Comparison of ENCODE assay signal across 26 cellular contexts in genomic region chr3:17443142-17443541, GRCh38.
"Had no signal": no experiment of that assay in that cellular context is flagged by ENCODE, and none has a peak within 500 bp of the region (broad histone marks: within the 10 kb centered on the region; RNA-seq: fewer than 3 reads in every experiment).

No MANE protein-coding gene starts in this region.

- H3K4me3 ChIP-seq: pancreas, psoas muscle, right lobe of liver, sigmoid colon, stomach, thoracic aorta, thyroid gland, tibial nerve, upper lobe of left lung, vagina had no signal

- H3K4me1 Mint-ChIP-seq: nephron, neural crest cell had no signal

- FAIRE-seq: urothelium cell line had no signal

- H3K27ac ChIP-seq: neutrophil, pancreas, psoas muscle, right lobe of liver, sigmoid colon, stomach, thoracic aorta, thyroid gland, tibial nerve, upper lobe of left lung, vagina had no signal

- ATAC-seq: natural killer cell; pancreas; psoas muscle; right cardiac atrium; stimulated activated effector memory CD8-positive, alpha-beta T cell treated with anti-CD3 and anti-CD28 coated beads, Interleukin-12 subunit alpha, Interleukin-12 subunit beta, amount 100 ng/mL, for 72 hours; stimulated activated naive B cell treated with anti-CD40 and anti-IgM and Interleukin-4, amounts not matched to agents 10 μg/mL and 1 μg/mL and 100 μg/mL, for 72 hours had no signal

- H3K4me1 ChIP-seq: pancreas, psoas muscle, right lobe of liver, sigmoid colon, stomach, tibial nerve, upper lobe of left lung, vagina had no signal

- H3K9me3 ChIP-seq: neutrophil, pancreas, psoas muscle, right lobe of liver, sigmoid colon, stomach, thoracic aorta, thyroid gland, tibial nerve, upper lobe of left lung, vagina had no signal

- H3K27ac Mint-ChIP-seq: natural killer cell; nephron; stimulated activated effector memory CD8-positive, alpha-beta T cell treated with anti-CD3 and anti-CD28 coated beads, Interleukin-12 subunit alpha, Interleukin-12 subunit beta, amount 100 ng/mL, for 72 hours; stimulated activated naive B cell treated with anti-CD40 and anti-IgM and Interleukin-4, amounts not matched to agents 10 μg/mL and 1 μg/mL and 100 μg/mL, for 72 hours; stimulated activated naive CD8-positive, alpha-beta T cell treated with anti-CD3 and anti-CD28 coated beads, Interleukin-15, Interleukin-2, amounts not matched to agents 100 ng/mL and 50 ng/mL, for 24 hours had no signal

- H3K36me3 Mint-ChIP-seq: stimulated activated effector memory CD8-positive, alpha-beta T cell treated with anti-CD3 and anti-CD28 coated beads, Interleukin-12 subunit alpha, Interleukin-12 subunit beta, amount 100 ng/mL, for 72 hours had no signal

- H3K27me3 ChIP-seq: neutrophil, pancreas, right lobe of liver, sigmoid colon, stomach, thyroid gland, tibial nerve, upper lobe of left lung, vagina had no signal

- H3K9me3 Mint-ChIP-seq: natural killer cell; stimulated activated effector memory CD8-positive, alpha-beta T cell treated with anti-CD3 and anti-CD28 coated beads, Interleukin-12 subunit alpha, Interleukin-12 subunit beta, amount 100 ng/mL, for 72 hours had no signal

- H3K27me3 Mint-ChIP-seq: stimulated activated naive B cell treated with anti-CD40 and anti-IgM and Interleukin-4, amounts not matched to agents 10 μg/mL and 1 μg/mL and 100 μg/mL, for 72 hours; stimulated activated naive CD8-positive, alpha-beta T cell treated with anti-CD3 and anti-CD28 coated beads, Interleukin-15, Interleukin-2, amounts not matched to agents 100 ng/mL and 50 ng/mL, for 24 hours had no signal

- H3K4me3 Mint-ChIP-seq: natural killer cell; nephron; neural crest cell; stimulated activated effector memory CD8-positive, alpha-beta T cell treated with anti-CD3 and anti-CD28 coated beads, Interleukin-12 subunit alpha, Interleukin-12 subunit beta, amount 100 ng/mL, for 72 hours; stimulated activated naive B cell treated with anti-CD40 and anti-IgM and Interleukin-4, amounts not matched to agents 10 μg/mL and 1 μg/mL and 100 μg/mL, for 72 hours; stimulated activated naive CD8-positive, alpha-beta T cell treated with anti-CD3 and anti-CD28 coated beads, Interleukin-15, Interleukin-2, amounts not matched to agents 100 ng/mL and 50 ng/mL, for 24 hours had no signal

- DNase-seq: natural killer cell; nucleus accumbens; pancreas; psoas muscle; right cardiac atrium; right lobe of liver; sigmoid colon; stimulated activated CD4-positive, alpha-beta T cell treated with anti-CD3 and anti-CD28 coated beads, Interleukin-15, amount 100 ng/mL, for 24 hours; stimulated activated CD4-positive, alpha-beta T cell treated with anti-CD3 and anti-CD28 coated beads, Interleukin-2, amount 100 ng/mL, for 24 hours; stimulated activated CD4-positive, alpha-beta T cell treated with anti-CD3 and anti-CD28 coated beads, Interleukin-2, amount 100 ng/mL, for 48 hours; stimulated activated CD4-positive, alpha-beta T cell treated with anti-CD3 and anti-CD28 coated beads, Interleukin-4, amount 100 ng/mL, for 24 hours; stimulated activated naive B cell treated with anti-CD40 and anti-IgM and Interleukin-4, amounts not matched to agents 10 μg/mL and 1 μg/mL and 100 μg/mL, for 72 hours; stimulated activated naive CD4-positive, alpha-beta T cell treated with Interleukin-2 at 50 U/mL for 16 hours; stomach; thyroid gland; trophoblast cell; upper lobe of left lung had no signal

- H3K36me3 ChIP-seq: neutrophil, pancreas, right lobe of liver, sigmoid colon, stomach, thoracic aorta, thyroid gland, tibial nerve, upper lobe of left lung, vagina had no signal
